In genomic region chr1:235709018-235709417, GRCh38 we compare ENCODE assay signal across 15 cellular contexts. TPM values are rescaled to one million over a fixed set of nuclear protein-coding genes. Genes with fewer than 3 reads are reported as not detected.
"Had no signal": no experiment of that assay in that cellular context is flagged by ENCODE, and none has a peak within 500 bp of the region (broad histone marks: within the 10 kb centered on the region; RNA-seq: fewer than 3 reads in every experiment).

No MANE protein-coding gene starts in this region.

- ATAC-seq: activated CD4-positive, CD25-positive, alpha-beta regulatory T cell treated with anti-CD3 and anti-CD28 coated beads, Interleukin-2, amount 50 U/mL, for 24 hours; psoas muscle; stimulated activated naive CD8-positive, alpha-beta T cell treated with anti-CD3 and anti-CD28 coated beads, Interleukin-15, amount 100 ng/mL, for 72 hours had no signal

- DNase-seq: activated CD4-positive, alpha-beta T cell treated with anti-CD3 and anti-CD28 coated beads, Interleukin-2, amount 50 U/mL, for 1 hour; activated CD8-positive, alpha-beta memory T cell treated with anti-CD3 and anti-CD28 coated beads for 24 hours; activated naive CD4-positive, alpha-beta T cell; activated naive CD8-positive, alpha-beta T cell treated with anti-CD3 and anti-CD28 coated beads, Interleukin-2, amount 10 ng/mL, durations not matched to agents 7 days and 5 days; effector CD8-positive, alpha-beta T cell; hippocampal formation; nephron progenitor cell; occipital lobe; psoas muscle; right lobe of liver; stimulated activated naive CD8-positive, alpha-beta T cell treated with anti-CD3 and anti-CD28 coated beads, Interleukin-15, amount 100 ng/mL, for 72 hours; T-helper 1 cell; upper lobe of left lung had no signal

- H3K9me3 Mint-ChIP-seq: activated naive CD8-positive, alpha-beta T cell treated with anti-CD3 and anti-CD28 coated beads, Interleukin-2, amount 10 ng/mL, durations not matched to agents 7 days and 5 days; nephron progenitor cell; stimulated activated naive CD8-positive, alpha-beta T cell treated with anti-CD3 and anti-CD28 coated beads, Interleukin-15, amount 100 ng/mL, for 72 hours had no signal

- H3K27me3 Mint-ChIP-seq: activated naive CD8-positive, alpha-beta T cell treated with anti-CD3 and anti-CD28 coated beads, Interleukin-2, amount 10 ng/mL, durations not matched to agents 7 days and 5 days; stimulated activated naive CD8-positive, alpha-beta T cell treated with anti-CD3 and anti-CD28 coated beads, Interleukin-15, amount 100 ng/mL, for 72 hours had no signal

- H3K27me3 ChIP-seq: brain microvascular endothelial cell, right lobe of liver, upper lobe of left lung had no signal

- H3K4me3 ChIP-seq: psoas muscle, right lobe of liver, upper lobe of left lung had no signal

- H3K36me3 ChIP-seq: brain microvascular endothelial cell had no signal

- H3K4me1 Mint-ChIP-seq: activated naive CD8-positive, alpha-beta T cell treated with anti-CD3 and anti-CD28 coated beads, Interleukin-2, amount 10 ng/mL, durations not matched to agents 7 days and 5 days; stimulated activated naive CD8-positive, alpha-beta T cell treated with anti-CD3 and anti-CD28 coated beads, Interleukin-15, amount 100 ng/mL, for 72 hours had no signal

- H3K9me3 ChIP-seq: psoas muscle, right lobe of liver, upper lobe of left lung had no signal

- H3K4me1 ChIP-seq: psoas muscle, right lobe of liver, upper lobe of left lung had no signal

- H3K4me3 Mint-ChIP-seq: activated naive CD8-positive, alpha-beta T cell treated with anti-CD3 and anti-CD28 coated beads, Interleukin-2, amount 10 ng/mL, durations not matched to agents 7 days and 5 days; nephron progenitor cell; stimulated activated naive CD8-positive, alpha-beta T cell treated with anti-CD3 and anti-CD28 coated beads, Interleukin-15, amount 100 ng/mL, for 72 hours had no signal

- H3K27ac ChIP-seq: brain microvascular endothelial cell, psoas muscle, right lobe of liver, upper lobe of left lung had no signal

RNA-seq across cellular contexts. Expression of gene GNG4, which starts 59.4 kb away (rescaled TPM):
- total RNA-seq: activated naive CD8-positive, alpha-beta T cell treated with anti-CD3 and anti-CD28 coated beads, Interleukin-2, amount 10 ng/mL, durations not matched to agents 7 days and 5 days; psoas muscle had no signal
